Comparison of ENCODE assay signal across 9 cellular contexts in genomic region chr20:5657190-5657872, GRCh38. TPM values are rescaled to one million over a fixed set of nuclear protein-coding genes. Genes with fewer than 3 reads are reported as not detected.
A peak's percentile ranks its signal among the peaks of the same experiment; 100 is the strongest.
DNase-seq lines count a peak whose midpoint lies in the region; ATAC-seq, FAIRE-seq and TF ChIP-seq lines count a peak whose summit lies in the region.
"Had no signal": no experiment of that assay in that cellular context is flagged by ENCODE, and none has a peak within 500 bp of the region (broad histone marks: within the 10 kb centered on the region; RNA-seq: fewer than 3 reads in every experiment).

No MANE protein-coding gene starts in this region.

- peak; percentile 30 for DNase-seq in Calu3
- peak; percentile 89 for DNase-seq in RWPE2 (ENCODE audit: low spot score)
- peak; percentile 100 for DNase-seq in fibroblast of the aortic adventitia (ENCODE audit: low read depth)
- DNase-seq in pancreas: peak in 2 of 6 donors; percentile 11 to 38
- no peak for DNase-seq in retina
- DNase-seq in NCI-H2107 (lab: John Stamatoyannopoulos, UW): no peak
- no peak for DNase-seq in NCI-H1694 treated with DMSO at 0.1 percent for 48 hours (lab: John Stamatoyannopoulos, UW)

- TF ChIP-seq CTCF in Calu3 (IDR thresholded peaks at IDR 0.05; ENCODE audit: unreplicated experiment) (no peak), RWPE2 (IDR thresholded peaks at IDR 0.05; ENCODE audit: poor library complexity, severe bottlenecking) (no peak), fibroblast of the aortic adventitia (IDR thresholded peaks at IDR 0.05; ENCODE audit: insufficient read depth, low read length) (no peak), pancreas (IDR thresholded peaks at IDR 0.05) (no peak)

- H3K4me3 ChIP-seq in RWPE2 (ENCODE audit: severe bottlenecking) (no peak overlapping the region), fibroblast of the aortic adventitia (ENCODE audit: low read depth, low read length) (peak overlapping the region; percentile 28), pancreas (no peak overlapping the region)

- H3K9me3 ChIP-seq in RWPE2 (ENCODE audit: severe bottlenecking) (no peaks in the 10 kb centered on the region), pancreas (no peaks in the 10 kb centered on the region)

- no peaks in the 10 kb centered on the region for H3K9me3 Mint-ChIP-seq in Calu3 (ENCODE audit: low read depth, unreplicated experiment)

- H3K27ac ChIP-seq in RWPE2 (ENCODE audit: poor library complexity, severe bottlenecking) (peak overlapping the region; percentile 99), pancreas (peak overlapping the region in 2 of 4 donors; percentile 62 to 67)

- peaks cover 23% of the 10 kb centered on the region for H3K4me1 Mint-ChIP-seq in Calu3 (ENCODE audit: low read depth, unreplicated experiment)

- H3K36me3 ChIP-seq in RWPE2 (ENCODE audit: low read depth): no peaks in the 10 kb centered on the region
- no peaks in the 10 kb centered on the region for H3K36me3 ChIP-seq in pancreas

- H3K27me3 ChIP-seq in RWPE2 (ENCODE audit: insufficient read depth, poor library complexity, severe bottlenecking) (no peaks in the 10 kb centered on the region), pancreas (no peaks in the 10 kb centered on the region)

- FAIRE-seq in pancreas (lab: Jason Lieb, UNC): no peak
- FAIRE-seq: endometrium had no signal

- H3K36me3 Mint-ChIP-seq in Calu3 (ENCODE audit: insufficient read depth, unreplicated experiment): peaks cover 6% of the 10 kb centered on the region

- H3K4me1 ChIP-seq in RWPE2 (ENCODE audit: insufficient read depth, poor library complexity, severe bottlenecking): peaks cover 63% of the 10 kb centered on the region
- peaks cover 0 to 9% (median 0%) of the 10 kb centered on the region in 3 donors for H3K4me1 ChIP-seq in pancreas

- CTCF ChIA-PET in Calu3 (lab: Charles Lee): interaction anchor here (0.9 kb wide), 1 partner anchor 10 kb away, joined by 3 read pairs; no protein-coding TSS in a partner anchor

- WGBS in pancreas, 2 donors: 31 to 35% methylated on average over 11 of the region's 11 CpGs

- no peaks in the 10 kb centered on the region for H3K27me3 Mint-ChIP-seq in Calu3 (ENCODE audit: unreplicated experiment)

- intact Hi-C loops in Calu3 (cut with micrococcal nuclease; ENCODE audit: unreplicated experiment): no loop called here
- intact Hi-C loops in pancreas (cut with DNase I): no loop called here

- H3K4me3 Mint-ChIP-seq in Calu3 (ENCODE audit: low read depth, unreplicated experiment): no peak overlapping the region

- H3K27ac Mint-ChIP-seq in Calu3 (ENCODE audit: unreplicated experiment): peak overlapping the region; percentile 61

- BruUV-seq in Calu3 (replicated peaks; lab: Mats Ljungman, UMichigan): no TSS peak

- peak; percentile 84 for ATAC-seq in RWPE2 (ENCODE audit: low read depth)
- peak in 3 of 4 donors; percentile 64 to 72 (median 65) for ATAC-seq in pancreas
- no peak for ATAC-seq in HG03354 (IDR thresholded peaks at IDR 0.05; ENCODE audit: poor library complexity, severe bottlenecking, unreplicated experiment)

RNA-seq across cellular contexts. Expression of gene GPCPD1, which starts 46.5 kb away (rescaled TPM):
- total RNA-seq in Calu3 (2022) (6.5 and 8.9 TPM in 2 replicates), fibroblast of the aortic adventitia (ENCODE audit: low replicate concordance) (29.5 and 29.7 TPM in 2 replicates), pancreas (10 to 100 TPM in 5 of 6 donors, 1 to 10 TPM in 1; 9.3 to 17.6 (median 10.9) TPM)
- 10 to 100 TPM in 1 of 2 donors, 1 to 10 TPM in 1; 7.0 to 11.2 TPM for polyA plus RNA-seq in pancreas

Comparison
In these comparisons a context has a peak if more than half of its experiments do, and no peak if none do; other contexts are left out.
1. DNase-seq: peak in Calu3 (single experiment), RWPE2 (single experiment) and fibroblast of the aortic adventitia (single experiment); none in retina (single experiment), NCI-H2107 (single experiment) and NCI-H1694 treated with DMSO at 0.1 percent for 48 hours (single experiment).